Comparison of ENCODE assay signal across 33 cellular contexts in genomic region chr12:72006766-72007165, GRCh38.
"Had no signal": no experiment of that assay in that cellular context is flagged by ENCODE, and none has a peak within 500 bp of the region (broad histone marks: within the 10 kb centered on the region; RNA-seq: fewer than 3 reads in every experiment).

No MANE protein-coding gene starts in this region.

- H3K36me3 Mint-ChIP-seq: activated naive CD4-positive, alpha-beta T cell treated with anti-CD3 and anti-CD28 coated beads, Interleukin-2, amount 50 U/mL, for 24 hours; activated naive CD8-positive, alpha-beta T cell treated with anti-CD3 and anti-CD28 coated beads, Interleukin-2, amount 10 ng/mL, durations not matched to agents 7 days and 5 days had no signal

- H3K4me1 Mint-ChIP-seq: activated naive CD4-positive, alpha-beta T cell treated with anti-CD3 and anti-CD28 coated beads, Interleukin-2, amount 50 U/mL, for 24 hours; activated naive CD8-positive, alpha-beta T cell treated with anti-CD3 and anti-CD28 coated beads, Interleukin-2, amount 10 ng/mL, durations not matched to agents 7 days and 5 days had no signal

- H3K27me3 ChIP-seq: ascending aorta, body of pancreas, MG63 had no signal

- H3K27ac Mint-ChIP-seq: activated CD4-positive, alpha-beta T cell treated with anti-CD3 and anti-CD28 coated beads, Interleukin-2, amount 10 ng/mL, durations not matched to agents 24 days and 14 days; activated CD8-positive, alpha-beta T cell treated with anti-CD3 and anti-CD28 coated beads for 36 hours; activated naive CD4-positive, alpha-beta T cell treated with anti-CD3 and anti-CD28 coated beads, Interleukin-2, amount 50 U/mL, for 24 hours; activated naive CD8-positive, alpha-beta T cell treated with anti-CD3 and anti-CD28 coated beads, Interleukin-2, amount 10 ng/mL, durations not matched to agents 7 days and 5 days; activated T-cell treated with anti-CD3 and anti-CD28 coated beads, Interleukin-2, amount 50 U/mL, for 72 hours; activated T-helper 2 cell treated with anti-CD3 and anti-CD28 coated beads, Interferon-gamma antibody, Interleukin-2, Interleukin-4, amounts not matched to agents 10 μg/mL and 5 μg/mL and 100 μg/mL, durations not matched to agents 14 hours and 24 hours and 36 hours had no signal

- ATAC-seq: activated CD8-positive, alpha-beta T cell treated with anti-CD3 and anti-CD28 coated beads for 36 hours; activated T-cell treated with anti-CD3 and anti-CD28 coated beads, Interleukin-2, amount 50 U/mL, for 72 hours; body of pancreas; Right ventricle myocardium inferior had no signal

- H3K27ac ChIP-seq: ascending aorta, body of pancreas, breast epithelium, PC-9, RWPE1 had no signal

- H3K4me1 ChIP-seq: ascending aorta, body of pancreas, breast epithelium had no signal

- DNase-seq: activated CD4-positive, alpha-beta T cell treated with anti-CD3 and anti-CD28 coated beads, Interleukin-2, amount 10 ng/mL, durations not matched to agents 24 days and 14 days; activated CD4-positive, alpha-beta T cell treated with anti-CD3 and anti-CD28 coated beads, Interleukin-2, amount 50 U/mL, for 4 hours; activated CD8-positive, alpha-beta T cell treated with anti-CD3 and anti-CD28 coated beads for 36 hours; activated gamma-delta T cell; activated naive CD4-positive, alpha-beta T cell treated with Interleukin-2 at 50 U/mL for 16 hours; activated naive CD8-positive, alpha-beta T cell treated with anti-CD3 and anti-CD28 coated beads, Interleukin-2, amount 10 ng/mL, durations not matched to agents 7 days and 5 days; activated T-cell treated with anti-CD3 and anti-CD28 coated beads, Interleukin-2, amount 50 U/mL, for 1 hour; activated T-cell treated with anti-CD3 and anti-CD28 coated beads, Interleukin-2, amount 50 U/mL, for 72 hours; amygdala; body of pancreas; caudate nucleus; cerebellar nuclear complex; Kasumi-1; KG1; MG63; MV-4-11; NCI-H1092; NCI-H1436 treated with DMSO at 0.1 percent for 48 hours; NCI-H1694 treated with DMSO at 0.1 percent for 48 hours; NCI-H2029; NCI-H2107; NCI-H345; NCI-H510A; NCI-H526; NCI-H748 treated with DMSO at 0.1 percent for 48 hours; PC-9; T1000 had no signal

- H3K4me3 Mint-ChIP-seq: activated CD4-positive, alpha-beta T cell treated with anti-CD3 and anti-CD28 coated beads, Interleukin-2, amount 10 ng/mL, durations not matched to agents 24 days and 14 days; activated CD8-positive, alpha-beta T cell treated with anti-CD3 and anti-CD28 coated beads for 36 hours; activated naive CD4-positive, alpha-beta T cell treated with anti-CD3 and anti-CD28 coated beads, Interleukin-2, amount 50 U/mL, for 24 hours; activated naive CD8-positive, alpha-beta T cell treated with anti-CD3 and anti-CD28 coated beads, Interleukin-2, amount 10 ng/mL, durations not matched to agents 7 days and 5 days; activated T-cell treated with anti-CD3 and anti-CD28 coated beads, Interleukin-2, amount 50 U/mL, for 72 hours had no signal

- H3K9me3 Mint-ChIP-seq: activated CD4-positive, alpha-beta T cell treated with anti-CD3 and anti-CD28 coated beads, Interleukin-2, amount 10 ng/mL, durations not matched to agents 24 days and 14 days; activated CD8-positive, alpha-beta T cell treated with anti-CD3 and anti-CD28 coated beads for 36 hours; activated naive CD4-positive, alpha-beta T cell treated with anti-CD3 and anti-CD28 coated beads, Interleukin-2, amount 50 U/mL, for 24 hours; activated naive CD8-positive, alpha-beta T cell treated with anti-CD3 and anti-CD28 coated beads, Interleukin-2, amount 10 ng/mL, durations not matched to agents 7 days and 5 days; activated T-cell treated with anti-CD3 and anti-CD28 coated beads, Interleukin-2, amount 50 U/mL, for 72 hours; activated T-helper 2 cell treated with anti-CD3 and anti-CD28 coated beads, Interferon-gamma antibody, Interleukin-2, Interleukin-4, amounts not matched to agents 10 μg/mL and 5 μg/mL and 100 μg/mL, durations not matched to agents 14 hours and 24 hours and 36 hours had no signal

- H3K9me3 ChIP-seq: ascending aorta, body of pancreas, breast epithelium, MG63 had no signal

- H2AFZ ChIP-seq: PC-9 had no signal

- H3K4me2 ChIP-seq: PC-9 had no signal

- H3K4me3 ChIP-seq: ascending aorta, body of pancreas, breast epithelium, MG63, PC-9 had no signal

- H3K36me3 ChIP-seq: ascending aorta, breast epithelium, MG63 had no signal
